ENCODE assay signal across 1 cellular context in genomic region chr9:125746017-125746773, GRCh38.
TF ChIP-seq lines count a peak whose summit lies in the region.

No MANE protein-coding gene starts in this region.

TF ChIP-seq in HEK293, 187 proteins besides CTCF, POLR2A, EP300 and RAD21 (continued from another document and continues in another):
- TF ChIP-seq HIC1 (tag by site-specific recombination; IDR thresholded peaks at IDR 0.05), result peak; percentile 98
- peak; percentile 91 for TF ChIP-seq ZFP69B (tag by site-specific recombination; IDR thresholded peaks at IDR 0.05)
- TF ChIP-seq GLI4 (tag by site-specific recombination; IDR thresholded peaks at IDR 0.05), result peak; percentile 91
- TF ChIP-seq ZEB2 (tag by site-specific recombination; IDR thresholded peaks at IDR 0.05), result peak; percentile 98
- TF ChIP-seq KLF10 (tag by site-specific recombination; IDR thresholded peaks at IDR 0.05), result peak; percentile 61
- no peak for TF ChIP-seq ZNF701 (tag by site-specific recombination; IDR thresholded peaks at IDR 0.05)
- peak; percentile 74 for TF ChIP-seq ZIC2 (tag by site-specific recombination; IDR thresholded peaks at IDR 0.05)
- peak; percentile 90; the same call in 1 of the 2 replicates for TF ChIP-seq ZFP37 (tag by site-specific recombination; IDR thresholded peaks at IDR 0.05)
- no peak for TF ChIP-seq ZNF521 (tag by site-specific recombination; IDR thresholded peaks at IDR 0.05)
- TF ChIP-seq WT1 (tag by site-specific recombination; IDR thresholded peaks at IDR 0.05), result 0 out of 2 replicates have a peak, but pooled peaks have one; percentile 23
- no peak for TF ChIP-seq ATF2 (tag by site-specific recombination; IDR thresholded peaks at IDR 0.05; ENCODE audit: low read depth)
- 0 out of 2 replicates have a peak, but pooled peaks have one; percentile 44 for TF ChIP-seq HOXC10 (CRISPR knock-in tag; IDR thresholded peaks at IDR 0.05)
- TF ChIP-seq ZNF394 (tag by site-specific recombination; IDR thresholded peaks at IDR 0.05; ENCODE audit: borderline replicate concordance), result peak; percentile 78; the same call in 1 of the 2 replicates
- TF ChIP-seq HOXA7 (CRISPR knock-in tag; IDR thresholded peaks at IDR 0.05; ENCODE audit: borderline replicate concordance), result no peak; the same call in 1 of the 2 replicates
- TF ChIP-seq ZNF416 (tag by site-specific recombination; IDR thresholded peaks at IDR 0.05), result no peak
- TF ChIP-seq PRDM4 (tag by site-specific recombination; IDR thresholded peaks at IDR 0.05), result peak; percentile 39; the same call in 1 of the 2 replicates
- no peak for TF ChIP-seq ZNF645 (tag by site-specific recombination; IDR thresholded peaks at IDR 0.05)
- peak; percentile 96 for TF ChIP-seq SP2 (tag by site-specific recombination; IDR thresholded peaks at IDR 0.05)
- TF ChIP-seq ZNF704 (tag by site-specific recombination; IDR thresholded peaks at IDR 0.05), result no peak
- peak; percentile 58; the same call in 1 of the 2 replicates for TF ChIP-seq ZBTB6 (tag by site-specific recombination; IDR thresholded peaks at IDR 0.05)
- TF ChIP-seq ZNF660 (tag by site-specific recombination; IDR thresholded peaks at IDR 0.05), result peak; percentile 77; the same call in 1 of the 2 replicates
- peak; percentile 90 for TF ChIP-seq SP7 (tag by site-specific recombination; IDR thresholded peaks at IDR 0.05)
- peak; percentile 77; the same call in 1 of the 2 replicates for TF ChIP-seq ZNF324 (tag by site-specific recombination; IDR thresholded peaks at IDR 0.05)
- TF ChIP-seq REST (tag by site-specific recombination; IDR thresholded peaks at IDR 0.05), result peak; percentile 96
- TF ChIP-seq ZNF76 (tag by site-specific recombination; IDR thresholded peaks at IDR 0.05; ENCODE audit: borderline replicate concordance, low read depth), result peak; percentile 89
- TF ChIP-seq ZBTB17 (tag by site-specific recombination; IDR thresholded peaks at IDR 0.05), result peak; percentile 95
- no peak for TF ChIP-seq ZNF510 (tag by site-specific recombination; IDR thresholded peaks at IDR 0.05; ENCODE audit: insufficient replicate concordance)
- TF ChIP-seq ZNF747 (tag by site-specific recombination; IDR thresholded peaks at IDR 0.05), result no peak
- TF ChIP-seq TCF7L2 (IDR thresholded peaks at IDR 0.05; ENCODE audit: borderline replicate concordance, low read depth, low read length), result no peak
- TF ChIP-seq ZFP41 (tag by site-specific recombination; IDR thresholded peaks at IDR 0.05; ENCODE audit: borderline replicate concordance), result no peak
- peak; percentile 95 for TF ChIP-seq PBX3 (CRISPR knock-in tag; IDR thresholded peaks at IDR 0.05)
- peak; percentile 75 for TF ChIP-seq ZNF629 (tag by site-specific recombination; IDR thresholded peaks at IDR 0.05)
- TF ChIP-seq ZNF501 (tag by site-specific recombination; IDR thresholded peaks at IDR 0.05), result peak; percentile 98
- peak; percentile 52; the same call in 1 of the 2 replicates for TF ChIP-seq KLF9 (tag by site-specific recombination; IDR thresholded peaks at IDR 0.05; ENCODE audit: low read depth)
- TF ChIP-seq ZNF776 (tag by site-specific recombination; IDR thresholded peaks at IDR 0.05; ENCODE audit: borderline replicate concordance), result no peak
- TF ChIP-seq IKZF3 (tag by site-specific recombination; IDR thresholded peaks at IDR 0.05), result peak; percentile 82; the same call in 1 of the 2 replicates
- no peak for TF ChIP-seq ZNF623 (tag by site-specific recombination; IDR thresholded peaks at IDR 0.05)
- TF ChIP-seq OSR2 (tag by site-specific recombination; IDR thresholded peaks at IDR 0.05), result peak; percentile 54
- TF ChIP-seq ZNF48 (tag by site-specific recombination; IDR thresholded peaks at IDR 0.05), result no peak
- no peak; the same call in 1 of the 2 replicates for TF ChIP-seq TRIM28 (IDR thresholded peaks at IDR 0.05; ENCODE audit: borderline replicate concordance, low read length)
- peak; percentile 79 for TF ChIP-seq ZNF843 (tag by site-specific recombination; IDR thresholded peaks at IDR 0.05)
- no peak for TF ChIP-seq ZBTB21 (tag by site-specific recombination; IDR thresholded peaks at IDR 0.05)
- TF ChIP-seq PATZ1 (tag by site-specific recombination; IDR thresholded peaks at IDR 0.05), result peak; percentile 98
- TF ChIP-seq ZNF670 (tag by site-specific recombination; IDR thresholded peaks at IDR 0.05; ENCODE audit: low read depth), result no peak
- no peak for TF ChIP-seq SCRT2 (tag by site-specific recombination; IDR thresholded peaks at IDR 0.05)
- no peak for TF ChIP-seq ZNF274 (IDR thresholded peaks at IDR 0.05; ENCODE audit: low read length)
- TF ChIP-seq ZNF274 (tag by site-specific recombination; IDR thresholded peaks at IDR 0.05; ENCODE audit: borderline replicate concordance), result no peak
- TF ChIP-seq ZBTB20 (tag by site-specific recombination; IDR thresholded peaks at IDR 0.05), result peak; percentile 69; the same call in 1 of the 2 replicates
- TF ChIP-seq ZNF530 (tag by site-specific recombination; IDR thresholded peaks at IDR 0.05; ENCODE audit: low read depth), result no peak
- TF ChIP-seq GLIS2 (tag by site-specific recombination; IDR thresholded peaks at IDR 0.05), result peak; percentile 98
